8 cellular contexts compared by ENCODE assay signal in the genomic region with DNA sequence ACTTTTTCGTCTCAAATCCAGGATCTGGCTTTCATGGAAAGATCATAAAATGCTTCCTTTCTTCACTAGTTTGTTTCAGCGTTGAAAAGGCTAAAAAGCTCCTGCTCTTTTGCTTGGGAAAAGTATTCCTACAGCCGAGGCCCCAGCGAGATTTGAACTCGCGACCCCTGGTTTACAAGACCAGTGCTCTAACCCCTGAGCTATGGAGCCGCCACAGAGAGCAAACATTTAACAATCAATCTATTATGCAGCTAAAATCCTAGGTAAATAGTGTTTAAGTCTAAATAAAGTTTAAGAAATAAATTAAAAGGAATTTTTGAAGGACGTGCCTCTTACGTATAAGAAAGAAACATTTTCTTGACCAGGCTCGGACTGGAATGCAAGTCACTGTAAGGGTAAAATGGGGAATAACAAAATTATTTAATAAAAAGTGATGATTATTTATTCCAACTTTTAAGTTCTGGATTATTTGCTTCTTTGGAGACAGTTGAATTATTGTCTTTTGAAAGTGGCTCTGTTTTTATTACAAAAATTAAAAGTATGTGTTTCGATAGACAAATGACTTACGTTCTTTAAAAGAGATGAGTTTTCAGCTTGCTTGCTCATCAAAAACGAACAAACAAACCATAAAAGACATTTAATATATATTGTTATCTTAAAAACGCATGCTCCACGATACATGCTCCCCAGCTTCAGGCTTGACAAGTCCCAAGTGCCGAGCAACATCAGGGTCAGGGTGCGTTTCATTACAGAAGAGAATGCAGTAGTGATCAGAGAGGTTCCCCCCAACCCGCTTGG. TPM values are rescaled to one million over a fixed set of nuclear protein-coding genes. Genes with fewer than 3 reads are reported as not detected.
A peak's percentile ranks its signal among the peaks of the same experiment; 100 is the strongest.
DNase-seq lines count a peak whose midpoint lies in the region; ATAC-seq and TF ChIP-seq lines count a peak whose summit lies in the region.

No MANE protein-coding gene starts in this region.

- peaks cover 22% of the 10 kb centered on the region for H3K27me3 Mint-ChIP-seq in Calu3 (ENCODE audit: unreplicated experiment)

- BruUV-seq in Calu3 (replicated peaks; lab: Mats Ljungman, UMichigan): no TSS peak

- CTCF ChIA-PET in Calu3 (lab: Charles Lee): interaction anchor here (0.7 to 0.8 kb wide), 3 partner anchors 18 to 50 kb away, joined by 3 to 5 read pairs (median 3); no protein-coding TSS in a partner anchor

- peak overlapping the region; percentile 64 for H3K27ac Mint-ChIP-seq in Calu3 (ENCODE audit: unreplicated experiment)

- H3K9me3 Mint-ChIP-seq in Calu3 (ENCODE audit: low read depth, unreplicated experiment): no peaks in the 10 kb centered on the region

- DNase-seq in Calu3: peak; percentile 61
- peak; percentile 64 for DNase-seq in LHCN-M2 (ENCODE audit: low read depth)
- peak; percentile 41 for DNase-seq in T-helper 22 cell (ENCODE audit: low read depth)
- peak; percentile 70 for DNase-seq in cerebellar cortex (ENCODE audit: low spot score)
- DNase-seq in kidney glomerular epithelial cell (lab: John Stamatoyannopoulos, UW): peak; percentile 58
- DNase-seq in stimulated activated CD4-positive, alpha-beta T cell treated with anti-CD3 and anti-CD28 coated beads, TNF-alpha, amount 100 ng/mL, for 24 hours (ENCODE audit: low read depth in 3 of 3): peak in 2 of 3 experiments; percentile 41 to 58

- H3K36me3 Mint-ChIP-seq in Calu3 (ENCODE audit: insufficient read depth, unreplicated experiment): peaks cover 32% of the 10 kb centered on the region

- peak overlapping the region; percentile 67 for H3K4me3 Mint-ChIP-seq in Calu3 (ENCODE audit: low read depth, unreplicated experiment)

- ATAC-seq in GM18858 (IDR thresholded peaks at IDR 0.05; ENCODE audit: unreplicated experiment): no peak
- ATAC-seq in HG03280 (IDR thresholded peaks at IDR 0.05; ENCODE audit: unreplicated experiment): no peak

- TF ChIP-seq CTCF in Calu3 (IDR thresholded peaks at IDR 0.05; ENCODE audit: unreplicated experiment): no peak

- peaks cover 29% of the 10 kb centered on the region for H3K4me1 Mint-ChIP-seq in Calu3 (ENCODE audit: low read depth, unreplicated experiment)

- intact Hi-C loops in Calu3 (cut with micrococcal nuclease; ENCODE audit: unreplicated experiment): no loop called here

RNA-seq across cellular contexts. Expression of gene OR6S1, which starts 10.3 kb away (rescaled TPM):
- total RNA-seq in Calu3 (2022): not detected in 2 replicates
- not detected in 2 replicates for total RNA-seq in LHCN-M2 (2014; rRNA removed)
- polyA plus RNA-seq in LHCN-M2 (2012): not detected

RNA-seq across cellular contexts. Expression of gene RNASE12, which starts 40.0 kb away (rescaled TPM):
- total RNA-seq in Calu3 (2022) (not detected in 2 replicates), LHCN-M2 (2014; rRNA removed) (not detected in 2 replicates)
- polyA plus RNA-seq in LHCN-M2 (2012): not detected

RNA-seq across cellular contexts. Expression of gene RNASE11, which starts 43.4 kb away (rescaled TPM):
- total RNA-seq in Calu3 (2022) (not detected in 2 replicates), LHCN-M2 (2014; rRNA removed) (not detected in 2 replicates)
- not detected for polyA plus RNA-seq in LHCN-M2 (2012)

RNA-seq across cellular contexts. Expression of gene RNASE4, which starts 53.1 kb away (rescaled TPM):
- total RNA-seq in Calu3 (2022): 5.3 and 7.3 TPM in 2 replicates
- 5.4 and 10.5 TPM in 2 replicates for total RNA-seq in LHCN-M2 (2014; rRNA removed)
- polyA plus RNA-seq in LHCN-M2 (2012): 7.4 TPM

RNA-seq across cellular contexts. Expression of gene ANG, which starts 57.3 kb away (rescaled TPM):
- 4.0 and 4.4 TPM in 2 replicates for total RNA-seq in Calu3 (2022)
- 4.2 and 4.4 TPM in 2 replicates for total RNA-seq in LHCN-M2 (2014; rRNA removed)
- 5.2 TPM for polyA plus RNA-seq in LHCN-M2 (2012)
